Comparison of ENCODE assay signal across 8 cellular contexts in genomic region chr16:29807426-29808218, GRCh38. TPM values are rescaled to one million over a fixed set of nuclear protein-coding genes. Genes with fewer than 3 reads are reported as not detected.
A peak's percentile ranks its signal among the peaks of the same experiment; 100 is the strongest.
DNase-seq lines count a peak whose midpoint lies in the region; ATAC-seq and TF ChIP-seq lines count a peak whose summit lies in the region.

No MANE protein-coding gene starts in this region.

- peak; percentile 81 for DNase-seq in AG09309 (ENCODE audit: low read depth)
- DNase-seq in NCI-H1436 (lab: John Stamatoyannopoulos, UW): peak; percentile 90
- peak; percentile 74 to 93 (median 82) for DNase-seq in T-helper 1 cell
- peak; percentile 88 for DNase-seq in amniotic stem cell (lab: John Stamatoyannopoulos, UW)
- DNase-seq in left cardiac atrium: peak; percentile 93
- peak; percentile 96 for DNase-seq in posterior vena cava (ENCODE audit: low spot score)
- peak; percentile 94 for DNase-seq in upper lobe of right lung

- TF ChIP-seq CTCF in AG09309 (IDR thresholded peaks at IDR 0.05; ENCODE audit: control insufficient read depth, insufficient read depth, low read depth, low read length, missing control alignments) (peak; percentile 69), upper lobe of right lung (IDR thresholded peaks at IDR 0.05) (peak; percentile 55)

- peaks cover 50% of the 10 kb centered on the region for H3K4me1 ChIP-seq in upper lobe of right lung

- peaks cover 21% of the 10 kb centered on the region for H3K36me3 ChIP-seq in upper lobe of right lung

- ATAC-seq in GM19035 (IDR thresholded peaks at IDR 0.05; ENCODE audit: unreplicated experiment): peak; percentile 24
- peak; percentile 19 to 25 for ATAC-seq in left cardiac atrium
- ATAC-seq in upper lobe of right lung: peak; percentile 47

- intact Hi-C loops in left cardiac atrium (cut with DNase I) (no loop called here), posterior vena cava (cut with DNase I) (no loop called here), upper lobe of right lung (cut with DNase I) (no loop called here)

- H3K4me3 ChIP-seq in AG09309 (ENCODE audit: control insufficient read depth, low read depth, low read length) (peak overlapping the region; percentile 74), upper lobe of right lung (peak overlapping the region; percentile 60)

- peak overlapping the region; percentile 89 for H3K27ac ChIP-seq in upper lobe of right lung

- no peaks in the 10 kb centered on the region for H3K27me3 ChIP-seq in upper lobe of right lung

- H3K9me3 ChIP-seq in upper lobe of right lung: no peaks in the 10 kb centered on the region

RNA-seq across cellular contexts. Expression of gene MAZ, which starts 1.3 kb away (rescaled TPM):
- total RNA-seq in left cardiac atrium: 10 to 100 TPM; 84.8 to 96.7 TPM
- total RNA-seq in posterior vena cava: 100 to 1,000 TPM; 124 to 148 TPM
- 148 TPM for total RNA-seq in upper lobe of right lung

RNA-seq across cellular contexts. Expression of gene PRRT2, which starts 4.4 kb away (rescaled TPM):
- total RNA-seq in left cardiac atrium (1 to 10 TPM; 2.2 to 3.0 TPM), posterior vena cava (1 to 10 TPM; 5.0 to 5.4 TPM), upper lobe of right lung (2.7 TPM)

RNA-seq across cellular contexts. Expression of gene PAGR1, which starts 8.3 kb away (rescaled TPM):
- total RNA-seq in left cardiac atrium (10 to 100 TPM; 15.1 to 16.6 TPM), posterior vena cava (10 to 100 TPM; 10.5 to 12.7 TPM), upper lobe of right lung (15.2 TPM)

RNA-seq across cellular contexts. Expression of gene MVP, which starts 12.6 kb away (rescaled TPM):
- total RNA-seq in left cardiac atrium (10 to 100 TPM; 72.7 to 82.4 TPM), posterior vena cava (100 to 1,000 TPM; 146 to 154 TPM), upper lobe of right lung (247 TPM)

RNA-seq across cellular contexts. Expression of gene KIF22, which starts 17.1 kb away (rescaled TPM):
- total RNA-seq in left cardiac atrium (10 to 100 TPM; 22.1 to 30.1 TPM), posterior vena cava (10 to 100 TPM in 1 of 2 donors, 1 to 10 TPM in 1; 5.9 to 10.4 TPM), upper lobe of right lung (19.8 TPM)

Comparison
In these comparisons a context has a peak if more than half of its experiments do, and no peak if none do; other contexts are left out.
1. Peak in every context shown above with its lines: DNase-seq, ATAC-seq, H3K4me3 ChIP-seq and H3K27ac ChIP-seq.